In the genomic region with DNA sequence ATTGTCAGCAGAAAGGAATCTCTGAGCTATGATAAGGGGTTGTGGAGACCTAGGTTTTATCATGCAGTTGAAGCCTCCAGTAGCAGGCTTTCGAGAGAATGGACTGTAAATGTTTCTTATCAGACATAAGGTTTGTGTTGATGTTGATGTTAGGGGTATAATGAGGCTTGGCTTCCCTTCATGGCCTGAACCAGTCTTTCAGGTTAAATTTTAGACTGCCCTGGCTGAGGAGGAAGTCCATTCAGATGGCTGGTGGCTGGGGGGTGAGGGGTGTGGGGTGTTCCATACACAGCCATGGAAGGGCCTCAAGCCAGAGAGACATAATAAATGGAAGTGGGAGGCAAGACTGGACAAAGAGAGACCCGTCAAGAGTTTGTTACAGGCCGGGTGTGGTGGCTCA, we compare ENCODE assay signal across 16 cellular contexts.
A peak's percentile ranks its signal among the peaks of the same experiment; 100 is the strongest.
DNase-seq lines count a peak whose midpoint lies in the region; ATAC-seq and TF ChIP-seq lines count a peak whose summit lies in the region.
"Had no signal": no experiment of that assay in that cellular context is flagged by ENCODE, and none has a peak within 500 bp of the region (broad histone marks: within the 10 kb centered on the region; RNA-seq: fewer than 3 reads in every experiment).

No MANE protein-coding gene starts in this region.

- H3K27ac ChIP-seq in PC-9 = peak overlapping the region; percentile 90
- H3K27ac ChIP-seq: 22Rv1 had no signal

- intact Hi-C loops in PC-9 (cut with micrococcal nuclease; ENCODE audit: unreplicated experiment) = no loop called here

- no peaks in the 10 kb centered on the region for H3K9me3 ChIP-seq in PC-9 (ENCODE audit: insufficient read depth, low read depth)

- H3K4me1 ChIP-seq in PC-9 (replicated peaks; ENCODE audit: insufficient read depth) = peaks cover 54% of the 10 kb centered on the region

- no peak overlapping the region for H2AFZ ChIP-seq in PC-9

- CTCF ChIA-PET in PC-9 (lab: Charles Lee) = interaction anchor here (0.6 to 2.7 kb wide), 5 partner anchors 46 to 805 kb away, joined by 3 to 27 read pairs (median 6); no protein-coding TSS in a partner anchor

- H3K9me2 ChIP-seq in PC-9 (ENCODE audit: insufficient read depth) = no peaks in the 10 kb centered on the region

- TF ChIP-seq CTCF in PC-9 (conservative IDR thresholded peaks at IDR 0.05) (no peak), neural crest cell (conservative IDR thresholded peaks at IDR 0.05) (no peak)

- no peaks in the 10 kb centered on the region for H3K36me3 Mint-ChIP-seq in T-helper 1 cell treated with Interleukin-12 subunit alpha and Interleukin-12 subunit beta and Interleukin-4 antibody, amounts not matched to agents 30 μg/mL and 1 μg/mL, for 36 hours (ENCODE audit: low read depth)
- peaks cover 12% of the 10 kb centered on the region for H3K36me3 Mint-ChIP-seq in central memory CD8-positive, alpha-beta T cell (ENCODE audit: insufficient read depth)
- no peaks in the 10 kb centered on the region for H3K36me3 Mint-ChIP-seq in neural crest cell (ENCODE audit: low read depth)

- H3K27me3 Mint-ChIP-seq in T-helper 1 cell treated with Interleukin-12 subunit alpha and Interleukin-12 subunit beta and Interleukin-4 antibody, amounts not matched to agents 30 μg/mL and 1 μg/mL, for 36 hours (ENCODE audit: low read depth) = peaks cover 37% of the 10 kb centered on the region
- H3K27me3 Mint-ChIP-seq in central memory CD8-positive, alpha-beta T cell = no peaks in the 10 kb centered on the region
- no peaks in the 10 kb centered on the region for H3K27me3 Mint-ChIP-seq in neural crest cell (ENCODE audit: low read depth)

- H3K4me3 ChIP-seq in PC-9 = no peak overlapping the region
- H3K4me3 ChIP-seq: coronary artery had no signal

- no peaks in the 10 kb centered on the region for H3K9me3 Mint-ChIP-seq in T-helper 1 cell treated with Interleukin-12 subunit alpha and Interleukin-12 subunit beta and Interleukin-4 antibody, amounts not matched to agents 30 μg/mL and 1 μg/mL, for 36 hours
- H3K9me3 Mint-ChIP-seq in central memory CD8-positive, alpha-beta T cell = no peaks in the 10 kb centered on the region
- no peaks in the 10 kb centered on the region for H3K9me3 Mint-ChIP-seq in neural crest cell

- H3K4me1 Mint-ChIP-seq in T-helper 1 cell treated with Interleukin-12 subunit alpha and Interleukin-12 subunit beta and Interleukin-4 antibody, amounts not matched to agents 30 μg/mL and 1 μg/mL, for 36 hours (ENCODE audit: low read depth) = peaks cover 55% of the 10 kb centered on the region
- peaks cover 64% of the 10 kb centered on the region for H3K4me1 Mint-ChIP-seq in central memory CD8-positive, alpha-beta T cell
- H3K4me1 Mint-ChIP-seq in neural crest cell = peaks cover 67% of the 10 kb centered on the region

- no peaks in the 10 kb centered on the region for H4K20me1 ChIP-seq in PC-9 (ENCODE audit: insufficient read depth)

- no peaks in the 10 kb centered on the region for H3K36me3 ChIP-seq in PC-9 (ENCODE audit: low read depth)

- H3K27me3 ChIP-seq in PC-9 (ENCODE audit: insufficient read depth, low read depth) = no peaks in the 10 kb centered on the region

- peak overlapping the region; percentile 28 for H3K27ac Mint-ChIP-seq in T-helper 1 cell treated with Interleukin-12 subunit alpha and Interleukin-12 subunit beta and Interleukin-4 antibody, amounts not matched to agents 30 μg/mL and 1 μg/mL, for 36 hours
- H3K27ac Mint-ChIP-seq in central memory CD8-positive, alpha-beta T cell (ENCODE audit: low read depth) = peak overlapping the region; percentile 98
- H3K27ac Mint-ChIP-seq in neural crest cell (ENCODE audit: unreplicated experiment) = peak overlapping the region; percentile 27

- DNase-seq in T-helper 1 cell (no peak), PC-9 (peak in 1 of 2 experiments; percentile 75), neural crest cell (ENCODE audit: low read depth, low spot score) (no peak)
- DNase-seq in central memory CD8-positive, alpha-beta T cell (ENCODE audit: low spot score in 2 of 2) = no peak
- DNase-seq: activated CD8-positive, alpha-beta memory T cell treated with anti-CD3 and anti-CD28 coated beads, Interleukin-2, amount 50 U/mL, for 4 hours; midbrain; NCI-H1092; NCI-H2171 treated with DMSO at 0.1 percent for 48 hours; NK-92 treated with Interleukin-12 subunit alpha and Interleukin-12 subunit beta, amount 100 ng/mL, for 24 hours; SHP77 had no signal

- H3F3A ChIP-seq in PC-9 (ENCODE audit: insufficient read depth, low read depth) = peaks cover 50% of the 10 kb centered on the region

- POLR2A ChIA-PET in PC-9 (lab: Charles Lee; ENCODE audit: unreplicated experiment) = interaction anchor here (1.9 kb wide), 1 partner anchor 10 kb away, joined by 32 read pairs; no protein-coding TSS in a partner anchor

- ATAC-seq in central memory CD8-positive, alpha-beta T cell (replicated peaks; ENCODE audit: extremely low read depth, poor library complexity, severe bottlenecking) = no peak
- ATAC-seq in GM21723 (IDR thresholded peaks at IDR 0.05; ENCODE audit: unreplicated experiment) = no peak
- no peak for ATAC-seq in activated CD4-positive, CD25-positive, alpha-beta regulatory T cell treated with anti-CD3 and anti-CD28 coated beads, Interleukin-2, amount 50 U/mL, for 24 hours
- ATAC-seq in HG03378 (IDR thresholded peaks at IDR 0.05; ENCODE audit: unreplicated experiment) = no peak

- no TSS peak for BruUV-seq in PC-9 (replicated peaks; lab: Mats Ljungman, UMichigan)

- H3K79me2 ChIP-seq in PC-9 (ENCODE audit: low read depth) = 0 out of 2 replicates have a peak, but pooled peaks cover 9% of the 10 kb centered on the region

- peak overlapping the region; percentile 79 for H3K4me2 ChIP-seq in PC-9

- H3K4me3 Mint-ChIP-seq in T-helper 1 cell treated with Interleukin-12 subunit alpha and Interleukin-12 subunit beta and Interleukin-4 antibody, amounts not matched to agents 30 μg/mL and 1 μg/mL, for 36 hours = no peak overlapping the region
- peak overlapping the region; percentile 71 for H3K4me3 Mint-ChIP-seq in central memory CD8-positive, alpha-beta T cell
- peak overlapping the region; percentile 41 for H3K4me3 Mint-ChIP-seq in neural crest cell

Comparison
In these comparisons a context has a peak if more than half of its experiments do, and no peak if none do; other contexts are left out.
1. H3K27ac Mint-ChIP-seq: peak in every context shown above with its lines; median percentile 98 in central memory CD8-positive, alpha-beta T cell; 28 in T-helper 1 cell treated with Interleukin-12 subunit alpha and Interleukin-12 subunit beta and Interleukin-4 antibody, amounts not matched to agents 30 μg/mL and 1 μg/mL, for 36 hours; 27 in neural crest cell.